ENCODE assay signal across 1 cellular context in genomic region chr15:51318382-51319150, GRCh38.
TF ChIP-seq lines count a peak whose summit lies in the region.

No MANE protein-coding gene starts in this region.

TF ChIP-seq in HepG2, 621 proteins besides CTCF, POLR2A, EP300 and RAD21 (continued from another document and continues in another):
- TF ChIP-seq BCL3 (CRISPR knock-in tag; IDR thresholded peaks at IDR 0.05): no peak
- TF ChIP-seq SMAD3 (CRISPR knock-in tag; IDR thresholded peaks at IDR 0.05): peak; percentile 36; the same call in 1 of the 2 replicates
- peak; percentile 38; the same call in 1 of the 2 replicates for TF ChIP-seq ZNF704 (CRISPR knock-in tag; IDR thresholded peaks at IDR 0.05; ENCODE audit: borderline replicate concordance)
- TF ChIP-seq, protein P1, sequence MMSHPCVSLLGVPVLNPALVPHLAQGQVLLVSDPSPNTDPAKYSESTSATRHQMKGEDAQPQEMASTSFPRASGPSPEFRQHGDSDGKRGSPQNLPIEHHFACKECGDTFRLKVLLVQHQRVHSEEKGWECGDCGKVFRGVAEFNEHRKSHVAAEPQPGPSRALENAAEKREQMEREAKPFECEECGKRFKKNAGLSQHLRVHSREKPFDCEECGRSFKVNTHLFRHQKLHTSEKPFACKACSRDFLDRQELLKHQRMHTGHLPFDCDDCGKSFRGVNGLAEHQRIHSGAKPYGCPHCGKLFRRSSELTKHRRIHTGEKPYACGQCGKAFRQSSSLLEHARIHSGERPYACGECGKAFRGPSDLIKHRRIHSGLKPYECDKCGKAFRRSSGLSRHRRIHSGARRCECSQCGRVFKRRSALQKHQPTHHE (CRISPR knock-in tag; IDR thresholded peaks at IDR 0.05; ENCODE audit: borderline replicate concordance): 0 out of 2 replicates have a peak, but pooled peaks have one; percentile 30
- no peak for TF ChIP-seq RBM39 (IDR thresholded peaks at IDR 0.05; ENCODE audit: low read depth, low read length, poor library complexity, severe bottlenecking)
- peak; percentile 25 for TF ChIP-seq PPARG (CRISPR knock-in tag; conservative IDR thresholded peaks at IDR 0.05)
- TF ChIP-seq SP5 (CRISPR knock-in tag; IDR thresholded peaks at IDR 0.05; ENCODE audit: borderline replicate concordance, low read depth): peak; percentile 58; the same call in 1 of the 2 replicates
- TF ChIP-seq CEBPG (CRISPR knock-in tag; IDR thresholded peaks at IDR 0.05): peak; percentile 99
- TF ChIP-seq ZFP90 (CRISPR knock-in tag; IDR thresholded peaks at IDR 0.05; ENCODE audit: borderline replicate concordance): 0 out of 2 replicates have a peak, but pooled peaks have one; percentile 50
- TF ChIP-seq MYC (CRISPR knock-in tag; IDR thresholded peaks at IDR 0.05; ENCODE audit: borderline replicate concordance): peak; percentile 13; the same call in 1 of the 2 replicates
- TF ChIP-seq, protein P2, sequence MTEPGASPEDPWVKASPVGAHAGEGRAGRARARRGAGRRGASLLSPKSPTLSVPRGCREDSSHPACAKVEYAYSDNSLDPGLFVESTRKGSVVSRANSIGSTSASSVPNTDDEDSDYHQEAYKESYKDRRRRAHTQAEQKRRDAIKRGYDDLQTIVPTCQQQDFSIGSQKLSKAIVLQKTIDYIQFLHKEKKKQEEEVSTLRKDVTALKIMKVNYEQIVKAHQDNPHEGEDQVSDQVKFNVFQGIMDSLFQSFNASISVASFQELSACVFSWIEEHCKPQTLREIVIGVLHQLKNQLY (CRISPR knock-in tag; IDR thresholded peaks at IDR 0.05): peak; percentile 40; the same call in 1 of the 2 replicates
- TF ChIP-seq ZNF180 (CRISPR knock-in tag; IDR thresholded peaks at IDR 0.05; ENCODE audit: borderline replicate concordance, low read depth): no peak
- 0 out of 2 replicates have a peak, but pooled peaks have one; percentile 37 for TF ChIP-seq ZNF337 (CRISPR knock-in tag; IDR thresholded peaks at IDR 0.05; ENCODE audit: borderline replicate concordance, low read depth)
- peak; percentile 49 for TF ChIP-seq NFYB (CRISPR knock-in tag; IDR thresholded peaks at IDR 0.05)
- TF ChIP-seq ZNF121 (CRISPR knock-in tag; IDR thresholded peaks at IDR 0.05): no peak
- no peak for TF ChIP-seq NONO (IDR thresholded peaks at IDR 0.05)
- TF ChIP-seq NONO (CRISPR knock-in tag; conservative IDR thresholded peaks at IDR 0.05): peak; percentile 14; the same call in 1 of the 2 replicates
- TF ChIP-seq ZBTB14 (CRISPR knock-in tag; IDR thresholded peaks at IDR 0.05): no peak
- TF ChIP-seq, protein P3, sequence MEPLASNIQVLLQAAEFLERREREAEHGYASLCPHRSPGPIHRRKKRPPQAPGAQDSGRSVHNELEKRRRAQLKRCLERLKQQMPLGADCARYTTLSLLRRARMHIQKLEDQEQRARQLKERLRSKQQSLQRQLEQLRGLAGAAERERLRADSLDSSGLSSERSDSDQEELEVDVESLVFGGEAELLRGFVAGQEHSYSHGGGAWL (CRISPR knock-in tag; IDR thresholded peaks at IDR 0.05): no peak; the same call in 1 of the 2 replicates
- TF ChIP-seq HIVEP1 (CRISPR knock-in tag; IDR thresholded peaks at IDR 0.05): no peak
- no peak for TF ChIP-seq ZSCAN21 (CRISPR knock-in tag; IDR thresholded peaks at IDR 0.05; ENCODE audit: borderline replicate concordance)
- TF ChIP-seq DRAP1 (CRISPR knock-in tag; IDR thresholded peaks at IDR 0.05): peak; percentile 49
- TF ChIP-seq ZNF331 (CRISPR knock-in tag; IDR thresholded peaks at IDR 0.05): 0 out of 2 replicates have a peak, but pooled peaks have one; percentile 61
- peak; percentile 33; the same call in 1 of the 2 replicates for TF ChIP-seq TEF (CRISPR knock-in tag; IDR thresholded peaks at IDR 0.05)
- no peak for TF ChIP-seq ZSCAN9 (CRISPR knock-in tag; IDR thresholded peaks at IDR 0.05; ENCODE audit: borderline replicate concordance)
- peak; percentile 66 for TF ChIP-seq ZNF501 (CRISPR knock-in tag; IDR thresholded peaks at IDR 0.05)
- peak; percentile 61 for TF ChIP-seq BCL6 (CRISPR knock-in tag; IDR thresholded peaks at IDR 0.05)
- TF ChIP-seq RFX1 (IDR thresholded peaks at IDR 0.05): no peak
- peak; percentile 52; the same call in 1 of the 2 replicates for TF ChIP-seq ARID4A (CRISPR knock-in tag; IDR thresholded peaks at IDR 0.05; ENCODE audit: borderline replicate concordance)
- TF ChIP-seq KMT2B (CRISPR knock-in tag; IDR thresholded peaks at IDR 0.05): no peak
- TF ChIP-seq HNRNPL (IDR thresholded peaks at IDR 0.05; ENCODE audit: low read depth, low read length): no peak
- TF ChIP-seq SRSF1 (optimal IDR thresholded peaks at IDR 0.05; ENCODE audit: low read depth, low read length): no peak
- TF ChIP-seq HOXA3 (CRISPR knock-in tag; IDR thresholded peaks at IDR 0.05): peak; percentile 73
- TF ChIP-seq RARG (CRISPR knock-in tag; IDR thresholded peaks at IDR 0.05; ENCODE audit: low read depth): no peak
- TF ChIP-seq, protein P4, sequence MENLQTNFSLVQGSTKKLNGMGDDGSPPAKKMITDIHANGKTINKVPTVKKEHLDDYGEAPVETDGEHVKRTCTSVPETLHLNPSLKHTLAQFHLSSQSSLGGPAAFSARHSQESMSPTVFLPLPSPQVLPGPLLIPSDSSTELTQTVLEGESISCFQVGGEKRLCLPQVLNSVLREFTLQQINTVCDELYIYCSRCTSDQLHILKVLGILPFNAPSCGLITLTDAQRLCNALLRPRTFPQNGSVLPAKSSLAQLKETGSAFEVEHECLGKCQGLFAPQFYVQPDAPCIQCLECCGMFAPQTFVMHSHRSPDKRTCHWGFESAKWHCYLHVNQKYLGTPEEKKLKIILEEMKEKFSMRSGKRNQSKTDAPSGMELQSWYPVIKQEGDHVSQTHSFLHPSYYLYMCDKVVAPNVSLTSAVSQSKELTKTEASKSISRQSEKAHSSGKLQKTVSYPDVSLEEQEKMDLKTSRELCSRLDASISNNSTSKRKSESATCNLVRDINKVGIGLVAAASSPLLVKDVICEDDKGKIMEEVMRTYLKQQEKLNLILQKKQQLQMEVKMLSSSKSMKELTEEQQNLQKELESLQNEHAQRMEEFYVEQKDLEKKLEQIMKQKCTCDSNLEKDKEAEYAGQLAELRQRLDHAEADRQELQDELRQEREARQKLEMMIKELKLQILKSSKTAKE (CRISPR knock-in tag; IDR thresholded peaks at IDR 0.05; ENCODE audit: borderline replicate concordance): peak; percentile 56
- TF ChIP-seq, protein P5, sequence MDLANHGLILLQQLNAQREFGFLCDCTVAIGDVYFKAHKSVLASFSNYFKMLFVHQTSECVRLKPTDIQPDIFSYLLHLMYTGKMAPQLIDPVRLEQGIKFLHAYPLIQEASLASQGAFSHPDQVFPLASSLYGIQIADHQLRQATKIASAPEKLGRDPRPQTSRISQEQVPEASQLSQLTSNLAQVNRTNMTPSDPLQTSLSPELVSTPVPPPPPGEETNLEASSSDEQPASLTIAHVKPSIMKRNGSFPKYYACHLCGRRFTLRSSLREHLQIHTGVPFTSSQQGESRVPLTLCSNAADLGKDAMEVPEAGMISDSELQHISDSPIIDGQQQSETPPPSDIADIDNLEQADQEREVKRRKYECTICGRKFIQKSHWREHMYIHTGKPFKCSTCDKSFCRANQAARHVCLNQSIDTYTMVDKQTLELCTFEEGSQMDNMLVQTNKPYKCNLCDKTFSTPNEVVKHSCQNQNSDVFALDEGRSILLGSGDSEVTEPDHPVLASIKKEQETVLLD (CRISPR knock-in tag; IDR thresholded peaks at IDR 0.05; ENCODE audit: low read depth): no peak
- TF ChIP-seq SOX6 (IDR thresholded peaks at IDR 0.05): no peak
- peak; percentile 84 for TF ChIP-seq SOX6 (CRISPR knock-in tag; IDR thresholded peaks at IDR 0.05)
- peak; percentile 90 for TF ChIP-seq ASH2L (IDR thresholded peaks at IDR 0.05; ENCODE audit: insufficient read length, low read depth, low read length)
- peak; percentile 43; the same call in 1 of the 2 replicates for TF ChIP-seq BRCA1 (CRISPR knock-in tag; IDR thresholded peaks at IDR 0.05)
- peak; percentile 46; the same call in 1 of the 2 replicates for TF ChIP-seq HMG20A (CRISPR knock-in tag; IDR thresholded peaks at IDR 0.05; ENCODE audit: borderline replicate concordance)
- TF ChIP-seq ZNF557 (CRISPR knock-in tag; IDR thresholded peaks at IDR 0.05): 0 out of 2 replicates have a peak, but pooled peaks have one; percentile 23
- peak; percentile 41 for TF ChIP-seq SKI (IDR thresholded peaks at IDR 0.05; ENCODE audit: partially characterized antibody)
- TF ChIP-seq ZMYM4 (CRISPR knock-in tag; IDR thresholded peaks at IDR 0.05): peak; percentile 89
- TF ChIP-seq MED1 (CRISPR knock-in tag; IDR thresholded peaks at IDR 0.05): peak; percentile 71
- TF ChIP-seq GLI4 (CRISPR knock-in tag; IDR thresholded peaks at IDR 0.05; ENCODE audit: borderline replicate concordance): no peak
- no peak for TF ChIP-seq SYNCRIP (IDR thresholded peaks at IDR 0.05; ENCODE audit: insufficient read depth, low read depth, low read length)
- peak; percentile 86 for TF ChIP-seq NCOR1 (IDR thresholded peaks at IDR 0.05; ENCODE audit: borderline replicate concordance, low read length)
- TF ChIP-seq GATAD2A (CRISPR knock-in tag; IDR thresholded peaks at IDR 0.05): peak; percentile 71
- TF ChIP-seq ZNF547 (CRISPR knock-in tag; IDR thresholded peaks at IDR 0.05): 0 out of 2 replicates have a peak, but pooled peaks have one; percentile 29
- TF ChIP-seq FOXJ3 (CRISPR knock-in tag; IDR thresholded peaks at IDR 0.05; ENCODE audit: borderline replicate concordance): peak; percentile 71
- no peak; the same call in 1 of the 2 replicates for TF ChIP-seq YEATS4 (CRISPR knock-in tag; IDR thresholded peaks at IDR 0.05; ENCODE audit: borderline replicate concordance)
- TF ChIP-seq, protein P6, sequence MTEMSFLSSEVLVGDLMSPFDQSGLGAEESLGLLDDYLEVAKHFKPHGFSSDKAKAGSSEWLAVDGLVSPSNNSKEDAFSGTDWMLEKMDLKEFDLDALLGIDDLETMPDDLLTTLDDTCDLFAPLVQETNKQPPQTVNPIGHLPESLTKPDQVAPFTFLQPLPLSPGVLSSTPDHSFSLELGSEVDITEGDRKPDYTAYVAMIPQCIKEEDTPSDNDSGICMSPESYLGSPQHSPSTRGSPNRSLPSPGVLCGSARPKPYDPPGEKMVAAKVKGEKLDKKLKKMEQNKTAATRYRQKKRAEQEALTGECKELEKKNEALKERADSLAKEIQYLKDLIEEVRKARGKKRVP (CRISPR knock-in tag; IDR thresholded peaks at IDR 0.05): peak in 1 of 2 experiments; percentile 9; a peak in 1 of 4 replicates
